ENCODE assay signal across 23 cellular contexts in the genomic region with DNA sequence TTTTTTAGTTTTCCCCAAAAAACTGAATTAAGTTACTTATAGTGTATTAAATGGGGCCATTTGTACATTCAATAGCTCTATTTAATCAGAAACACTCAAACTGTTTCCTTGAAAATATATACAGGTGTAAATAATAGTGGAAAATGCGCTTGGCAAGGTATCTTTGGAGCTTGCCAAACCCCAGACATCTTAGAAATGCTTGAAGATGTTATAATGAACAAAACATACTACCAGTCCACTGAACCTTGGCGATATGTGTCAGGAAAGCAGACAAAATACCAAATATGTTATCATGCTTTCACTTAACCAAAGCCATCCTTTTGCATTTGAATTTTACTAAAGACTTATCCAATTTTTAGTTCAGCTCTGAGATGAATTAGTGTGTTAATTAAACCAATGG.
"Had no signal": no experiment of that assay in that cellular context is flagged by ENCODE, and none has a peak within 500 bp of the region (broad histone marks: within the 10 kb centered on the region; RNA-seq: fewer than 3 reads in every experiment).

No MANE protein-coding gene starts in this region.

- H3K9ac ChIP-seq: parathyroid adenoma had no signal

- H3K4me1 Mint-ChIP-seq: naive thymus-derived CD4-positive, alpha-beta T cell; stimulated activated effector memory CD8-positive, alpha-beta T cell treated with anti-CD3 and anti-CD28 coated beads, Interleukin-12 subunit alpha, Interleukin-12 subunit beta, amount 100 ng/mL, for 72 hours; stimulated activated naive CD8-positive, alpha-beta T cell treated with anti-CD3 and anti-CD28 coated beads, Interleukin-15, amount 100 ng/mL, for 72 hours had no signal

- H3K4me1 ChIP-seq: left ventricle myocardium inferior, parathyroid adenoma, vagina had no signal

- H3K4me3 ChIP-seq: left ventricle myocardium inferior, lung, mucosa of descending colon, skin epidermis, tibial nerve, vagina had no signal

- H2AFZ ChIP-seq: parathyroid adenoma had no signal

- ATAC-seq: mucosa of descending colon; naive thymus-derived CD4-positive, alpha-beta T cell; natural killer cell treated with Interleukin-12 subunit alpha and Interleukin-12 subunit beta and Interleukin-15 and Interleukin-18, amount 100 ng/mL, for 72 hours; right cardiac atrium; sciatic nerve; stimulated activated effector memory CD8-positive, alpha-beta T cell treated with anti-CD3 and anti-CD28 coated beads, Interleukin-12 subunit alpha, Interleukin-12 subunit beta, amount 100 ng/mL, for 72 hours; stimulated activated naive CD8-positive, alpha-beta T cell treated with anti-CD3 and anti-CD28 coated beads, Interleukin-15, amount 100 ng/mL, for 72 hours had no signal

- H3K9me3 ChIP-seq: left ventricle myocardium inferior, mucosa of descending colon, tibial nerve, vagina had no signal

- H3K79me2 ChIP-seq: parathyroid adenoma had no signal

- H3K27me3 Mint-ChIP-seq: natural killer cell treated with Interleukin-12 subunit alpha and Interleukin-12 subunit beta and Interleukin-15 and Interleukin-18, amount 100 ng/mL, for 72 hours; stimulated activated naive CD8-positive, alpha-beta T cell treated with anti-CD3 and anti-CD28 coated beads, Interleukin-15, amount 100 ng/mL, for 72 hours; type B pancreatic cell had no signal

- H3K36me3 Mint-ChIP-seq: naive thymus-derived CD4-positive, alpha-beta T cell; natural killer cell treated with Interleukin-12 subunit alpha and Interleukin-12 subunit beta and Interleukin-15 and Interleukin-18, amount 100 ng/mL, for 72 hours; stimulated activated effector memory CD8-positive, alpha-beta T cell treated with anti-CD3 and anti-CD28 coated beads, Interleukin-12 subunit alpha, Interleukin-12 subunit beta, amount 100 ng/mL, for 72 hours; type B pancreatic cell had no signal

- H3K4me3 Mint-ChIP-seq: naive thymus-derived CD4-positive, alpha-beta T cell; natural killer cell treated with Interleukin-12 subunit alpha and Interleukin-12 subunit beta and Interleukin-15 and Interleukin-18, amount 100 ng/mL, for 72 hours; stimulated activated effector memory CD8-positive, alpha-beta T cell treated with anti-CD3 and anti-CD28 coated beads, Interleukin-12 subunit alpha, Interleukin-12 subunit beta, amount 100 ng/mL, for 72 hours; stimulated activated naive CD8-positive, alpha-beta T cell treated with anti-CD3 and anti-CD28 coated beads, Interleukin-15, amount 100 ng/mL, for 72 hours; type B pancreatic cell had no signal

- FAIRE-seq: keratinocyte had no signal

- H3K27me3 ChIP-seq: tibial nerve, vagina had no signal

- H3K27ac ChIP-seq: left ventricle myocardium inferior, parathyroid adenoma, skin epidermis, tibial nerve, vagina had no signal

- DNase-seq: head of caudate nucleus; hippocampal formation; left ventricle myocardium inferior; midbrain; mucosa of descending colon; naive thymus-derived CD4-positive, alpha-beta T cell; nucleus accumbens; retina; stimulated activated CD4-positive, alpha-beta T cell treated with anti-CD3 and anti-CD28 coated beads, Interleukin-4, amount 100 ng/mL, for 24 hours; stimulated activated naive CD4-positive, alpha-beta T cell; stimulated activated naive CD8-positive, alpha-beta T cell treated with anti-CD3 and anti-CD28 coated beads, Interleukin-15, amount 100 ng/mL, for 72 hours; substantia nigra had no signal

- H3K9me3 Mint-ChIP-seq: stimulated activated naive CD8-positive, alpha-beta T cell treated with anti-CD3 and anti-CD28 coated beads, Interleukin-15, amount 100 ng/mL, for 72 hours had no signal

- H3K36me3 ChIP-seq: left ventricle myocardium inferior, tibial nerve, vagina had no signal

- H3K27ac Mint-ChIP-seq: naive thymus-derived CD4-positive, alpha-beta T cell; natural killer cell treated with Interleukin-12 subunit alpha and Interleukin-12 subunit beta and Interleukin-15 and Interleukin-18, amount 100 ng/mL, for 72 hours; stimulated activated effector memory CD8-positive, alpha-beta T cell treated with anti-CD3 and anti-CD28 coated beads, Interleukin-12 subunit alpha, Interleukin-12 subunit beta, amount 100 ng/mL, for 72 hours; stimulated activated naive CD8-positive, alpha-beta T cell treated with anti-CD3 and anti-CD28 coated beads, Interleukin-15, amount 100 ng/mL, for 72 hours; type B pancreatic cell had no signal
